12 cellular contexts compared by ENCODE assay signal in genomic region chr1:40014253-40014706, GRCh38. TPM values are rescaled to one million over a fixed set of nuclear protein-coding genes. Genes with fewer than 3 reads are reported as not detected.
A peak's percentile ranks its signal among the peaks of the same experiment; 100 is the strongest.
DNase-seq lines count a peak whose midpoint lies in the region; ATAC-seq lines count a peak whose summit lies in the region.
"Had no signal": no experiment of that assay in that cellular context is flagged by ENCODE, and none has a peak within 500 bp of the region (broad histone marks: within the 10 kb centered on the region; RNA-seq: fewer than 3 reads in every experiment).

No MANE protein-coding gene starts in this region.

- H3K36me3 Mint-ChIP-seq in activated T-helper 17 cell treated with anti-CD3 and anti-CD28 coated beads, Interleukin-2, amount 50 U/mL, for 72 hours (ENCODE audit: low read depth) = no peaks in the 10 kb centered on the region
- peaks cover 0 to 4% (median 0%) of the 10 kb centered on the region in 5 donors for H3K36me3 Mint-ChIP-seq in naive thymus-derived CD4-positive, alpha-beta T cell

- in situ Hi-C loops in ACHN (cut with HindIII; ENCODE audit: low pct_ligation_motif_present, low pct_unique_long_range_greater_than_20kb, low sequenced_read_pairs) = no loop called here

- H3K27ac ChIP-seq in naive thymus-derived CD4-positive, alpha-beta T cell (ENCODE audit: low read depth, low read length) = no peak overlapping the region
- H3K27ac ChIP-seq: 22Rv1, ascending aorta had no signal

- H3K27me3 ChIP-seq in naive thymus-derived CD4-positive, alpha-beta T cell (ENCODE audit: control insufficient read depth in 2 of 2, insufficient read depth in 2 of 2, low read length in 2 of 2) = no peaks in the 10 kb centered on the region
- H3K27me3 ChIP-seq: ascending aorta had no signal

- intact Hi-C loops in naive thymus-derived CD4-positive, alpha-beta T cell (cut with micrococcal nuclease) = no loop called here

- no peaks in the 10 kb centered on the region for H3K27me3 Mint-ChIP-seq in activated T-helper 17 cell treated with anti-CD3 and anti-CD28 coated beads, Interleukin-2, amount 50 U/mL, for 72 hours
- peaks cover 0 to 27% (median 0%) of the 10 kb centered on the region in 5 donors for H3K27me3 Mint-ChIP-seq in naive thymus-derived CD4-positive, alpha-beta T cell

- no peak overlapping the region for H3K4me3 Mint-ChIP-seq in activated T-helper 17 cell treated with anti-CD3 and anti-CD28 coated beads, Interleukin-2, amount 50 U/mL, for 72 hours
- no peak overlapping the region for H3K4me3 Mint-ChIP-seq in naive thymus-derived CD4-positive, alpha-beta T cell

- no peaks in the 10 kb centered on the region for H3K9me3 Mint-ChIP-seq in activated T-helper 17 cell treated with anti-CD3 and anti-CD28 coated beads, Interleukin-2, amount 50 U/mL, for 72 hours
- H3K9me3 Mint-ChIP-seq in naive thymus-derived CD4-positive, alpha-beta T cell = peaks cover 0 to 5% (median 3%) of the 10 kb centered on the region in 11 donors

- H3K36me3 ChIP-seq in naive thymus-derived CD4-positive, alpha-beta T cell (ENCODE audit: control insufficient read depth in 2 of 3, insufficient read depth in 3 of 3, low read length in 3 of 3) = no peaks in the 10 kb centered on the region
- H3K36me3 ChIP-seq: ascending aorta had no signal

- POLR2A ChIA-PET in naive thymus-derived CD4-positive, alpha-beta T cell (lab: Charles Lee) = no interaction called here

- H3K4me1 Mint-ChIP-seq in activated T-helper 17 cell treated with anti-CD3 and anti-CD28 coated beads, Interleukin-2, amount 50 U/mL, for 72 hours = peaks cover 10% of the 10 kb centered on the region
- H3K4me1 Mint-ChIP-seq in naive thymus-derived CD4-positive, alpha-beta T cell = peaks cover 3 to 20% (median 15%) of the 10 kb centered on the region in 7 donors

- no peak overlapping the region for H3K4me3 ChIP-seq in naive thymus-derived CD4-positive, alpha-beta T cell (ENCODE audit: low read length)
- H3K4me3 ChIP-seq: ascending aorta had no signal

- H3K9me3 ChIP-seq in naive thymus-derived CD4-positive, alpha-beta T cell (ENCODE audit: control insufficient read depth in 2 of 3, low read length in 3 of 3) = no peaks in the 10 kb centered on the region
- H3K9me3 ChIP-seq: ascending aorta had no signal

- DNase-seq in DMS53 (lab: John Stamatoyannopoulos, UW) = peak; percentile 8
- no peak for DNase-seq in DMS53 treated with DMSO at 0.1 percent for 48 hours (lab: John Stamatoyannopoulos, UW; ENCODE audit: unreplicated experiment)
- peak; percentile 68 for DNase-seq in M059J (ENCODE audit: low read depth)
- DNase-seq in naive thymus-derived CD4-positive, alpha-beta T cell = peak in 5 of 9 donors; percentile 8 to 51 (median 26)
- no peak for DNase-seq in ACHN
- no peak for DNase-seq in NCI-H187 (lab: John Stamatoyannopoulos, UW)
- DNase-seq: NCI-H1105, NCI-H524 had no signal

- H3K27ac Mint-ChIP-seq in activated T-helper 17 cell treated with anti-CD3 and anti-CD28 coated beads, Interleukin-2, amount 50 U/mL, for 72 hours = peak overlapping the region; percentile 86
- H3K27ac Mint-ChIP-seq in naive thymus-derived CD4-positive, alpha-beta T cell = peak overlapping the region in 3 of 9 donors; percentile 16 to 73 (median 56)

- CTCF ChIA-PET in naive thymus-derived CD4-positive, alpha-beta T cell (lab: Charles Lee) = interaction anchor here (0.6 to 1.0 kb wide), 3 partner anchors 17 to 218 kb away, joined by 3 read pairs; no protein-coding TSS in a partner anchor

- H3K4me1 ChIP-seq in naive thymus-derived CD4-positive, alpha-beta T cell (ENCODE audit: control insufficient read depth in 2 of 2, insufficient read depth in 2 of 2, low read length in 2 of 2) = peaks cover 0 to 9% of the 10 kb centered on the region in 2 donors
- H3K4me1 ChIP-seq: ascending aorta had no signal

- ATAC-seq in activated T-helper 17 cell treated with anti-CD3 and anti-CD28 coated beads, Interleukin-2, amount 50 U/mL, for 72 hours (replicated peaks) = peak; percentile 49
- ATAC-seq in naive thymus-derived CD4-positive, alpha-beta T cell = peak; percentile 86
- ATAC-seq in GM19463 (IDR thresholded peaks at IDR 0.05; ENCODE audit: unreplicated experiment) = no peak

RNA-seq across cellular contexts. Expression of gene CAP1, which starts 26.2 kb away (rescaled TPM):
- total RNA-seq in M059J (2014; rRNA removed; shearing (Covaris generic)) = 371 and 481 TPM in 2 replicates
- 100 to 1,000 TPM; 405 to 687 TPM for total RNA-seq in activated T-helper 17 cell treated with anti-CD3 and anti-CD28 coated beads, Interleukin-2, amount 50 U/mL, for 72 hours
- total RNA-seq in naive thymus-derived CD4-positive, alpha-beta T cell = 100 to 1,000 TPM; 176 to 683 (median 282) TPM
- polyA plus RNA-seq in naive thymus-derived CD4-positive, alpha-beta T cell = 100 to 1,000 TPM; 519 to 668 TPM

RNA-seq across cellular contexts. Expression of gene MFSD2A, which starts 59.3 kb away (rescaled TPM):
- 1.2 and 2.3 TPM in 2 replicates for total RNA-seq in M059J (2014; rRNA removed; shearing (Covaris generic))
- 10 to 100 TPM in 1 of 2 donors, 1 to 10 TPM in 1; 8.1 to 10.3 TPM for total RNA-seq in activated T-helper 17 cell treated with anti-CD3 and anti-CD28 coated beads, Interleukin-2, amount 50 U/mL, for 72 hours
- total RNA-seq in naive thymus-derived CD4-positive, alpha-beta T cell = 1 to 10 TPM in 4 of 5 experiments, under 1 TPM in 1; 0.70 to 8.7 (median 4.4) TPM
- polyA plus RNA-seq in naive thymus-derived CD4-positive, alpha-beta T cell = under 1 TPM; 0.14 to 0.43 TPM

Comparison
In these comparisons a context has a peak if more than half of its experiments do, and no peak if none do; other contexts are left out.
1. DNase-seq: peak in DMS53 (single experiment), M059J (single experiment) and naive thymus-derived CD4-positive, alpha-beta T cell (5 of 9); none in DMS53 treated with DMSO at 0.1 percent for 48 hours (single experiment), ACHN (single experiment) and NCI-H187 (0 of 2).